16 cellular contexts compared by ENCODE assay signal in genomic region chr14:68233385-68233784, GRCh38.
DNase-seq lines count a peak whose midpoint lies in the region; ATAC-seq and TF ChIP-seq lines count a peak whose summit lies in the region.
"Had no signal": no experiment of that assay in that cellular context is flagged by ENCODE, and none has a peak within 500 bp of the region (broad histone marks: within the 10 kb centered on the region; RNA-seq: fewer than 3 reads in every experiment).

No MANE protein-coding gene starts in this region.

- no peaks in the 10 kb centered on the region for H3K27me3 ChIP-seq in SK-N-SH (ENCODE audit: insufficient read depth)
- H3K27me3 ChIP-seq in osteoblast (ENCODE audit: insufficient read depth, low read length), result no peaks in the 10 kb centered on the region
- no peaks in the 10 kb centered on the region for H3K27me3 ChIP-seq in tibial artery

- DNase-seq in SK-N-SH (no peak), epithelial cell of prostate (ENCODE audit: low read depth, low spot score) (no peak), osteoblast (ENCODE audit: insufficient read length, low spot score, missing footprints) (no peak), tibial artery (no peak), globus pallidus (ENCODE audit: low spot score) (no peak)
- DNase-seq: activated CD4-positive, alpha-beta T cell treated with anti-CD3 and anti-CD28 coated beads for 48 hours; activated T-cell treated with anti-CD3 and anti-CD28 coated beads for 4 hours; glutamatergic neuron; left cardiac atrium; NCI-H1417 treated with DMSO at 0.1 percent for 48 hours; retina; stimulated activated naive B cell treated with anti-CD40 and anti-IgM and Interleukin-4, amounts not matched to agents 10 μg/mL and 1 μg/mL and 100 μg/mL, for 72 hours had no signal

- H3K9me3 ChIP-seq in SK-N-SH, result no peaks in the 10 kb centered on the region
- no peaks in the 10 kb centered on the region for H3K9me3 ChIP-seq in osteoblast (ENCODE audit: low read depth, low read length)
- H3K9me3 ChIP-seq in tibial artery, result no peaks in the 10 kb centered on the region

- H3F3A ChIP-seq in SK-N-SH (replicated peaks; ENCODE audit: insufficient read depth), result peaks cover 32% of the 10 kb centered on the region

- POLR2A ChIA-PET in SK-N-SH (lab: Yijun Ruan, JAX), result interaction anchor here (0.7 kb wide), 1 partner anchor 431 kb away, joined by 3 read pairs; no protein-coding TSS in a partner anchor

- H3K4me3 ChIP-seq in SK-N-SH (ENCODE audit: low read depth in 2 of 2, low read length in 1 of 2) (no peak overlapping the region), osteoblast (ENCODE audit: insufficient read depth, low read length) (no peak overlapping the region), tibial artery (no peak overlapping the region)

- H3K36me3 ChIP-seq in SK-N-SH (replicated peaks in 1 of 2; ENCODE audit: control insufficient read depth in 1 of 2, insufficient read depth in 2 of 2, low read length in 1 of 2) (no peaks in the 10 kb centered on the region), osteoblast (ENCODE audit: insufficient read depth, low read length) (no peaks in the 10 kb centered on the region), tibial artery (no peaks in the 10 kb centered on the region)

- H3K4me2 ChIP-seq in SK-N-SH (no peak overlapping the region), osteoblast (ENCODE audit: insufficient read depth, low read length) (peak overlapping the region; percentile 21)

- H3K4me1 ChIP-seq in SK-N-SH (ENCODE audit: control insufficient read depth in 1 of 2, insufficient read depth in 2 of 2, low read depth in 1 of 2, low read length in 1 of 2) (peaks cover 0 to 25% of the 10 kb centered on the region in 2 experiments; a peak in 3 of 4 replicates), osteoblast (ENCODE audit: insufficient read depth, low read length) (peaks cover 35% of the 10 kb centered on the region), tibial artery (peaks cover 0 to 58% (median 32%) of the 10 kb centered on the region in 4 donors)

- CTCF ChIA-PET in SK-N-SH (lab: Yijun Ruan, JAX), result interaction anchor here (1.1 to 1.4 kb wide), 5 partner anchors 11 to 630 kb away, joined by 3 to 5 read pairs (median 4); no protein-coding TSS in a partner anchor

- H2AFZ ChIP-seq in SK-N-SH (ENCODE audit: low read depth), result no peak overlapping the region
- H2AFZ ChIP-seq in osteoblast (ENCODE audit: low read length), result no peak overlapping the region

- no peaks in the 10 kb centered on the region for H3K79me2 ChIP-seq in SK-N-SH (ENCODE audit: insufficient read depth)
- H3K79me2 ChIP-seq in osteoblast (ENCODE audit: insufficient read depth, low read length), result no peaks in the 10 kb centered on the region

- H4K20me1 ChIP-seq in SK-N-SH (ENCODE audit: insufficient read depth), result no peaks in the 10 kb centered on the region
- no peaks in the 10 kb centered on the region for H4K20me1 ChIP-seq in osteoblast (ENCODE audit: insufficient read depth, low read length)

- intact Hi-C loops in tibial artery (cut with DNase I; ENCODE audit: low total_unique reads), result no loop called here

- TF ChIP-seq EP300 in SK-N-SH (IDR thresholded peaks at IDR 0.05; ENCODE audit: borderline replicate concordance in 1 of 2, low read depth in 1 of 2, low read length in 1 of 2), result no peak

- TF ChIP-seq RAD21 in SK-N-SH (IDR thresholded peaks at IDR 0.05; ENCODE audit: low read length), result no peak

- H3K9me2 ChIP-seq in SK-N-SH, result no peaks in the 10 kb centered on the region

- H3K9ac ChIP-seq in SK-N-SH, result peak overlapping the region; percentile 16; the same call in 1 of the 2 replicates

- TF ChIP-seq CTCF in SK-N-SH (IDR thresholded peaks at IDR 0.05) (no peak), osteoblast (IDR thresholded peaks at IDR 0.05; ENCODE audit: extremely low read depth, low read depth, low read length) (no peak), tibial artery (IDR thresholded peaks at IDR 0.05) (no peak)

- H3K27ac ChIP-seq in SK-N-SH (ENCODE audit: low read depth in 2 of 2, low read length in 1 of 2), result peak overlapping the region; percentile 93 to 98
- peak overlapping the region; percentile 72 for H3K27ac ChIP-seq in epithelial cell of prostate
- H3K27ac ChIP-seq in osteoblast (ENCODE audit: low read depth, low read length), result peak overlapping the region; percentile 94
- H3K27ac ChIP-seq in tibial artery, result peak overlapping the region; percentile 62 to 74
- H3K27ac ChIP-seq: C4-2B had no signal

- no peak for ATAC-seq in SK-N-SH treated with all-trans-retinoic acid at 6 μM for 48 hours
- ATAC-seq in GM18870 (IDR thresholded peaks at IDR 0.05; ENCODE audit: unreplicated experiment), result no peak
- no peak for ATAC-seq in HG02981 (IDR thresholded peaks at IDR 0.05; ENCODE audit: unreplicated experiment)

TF ChIP-seq in SK-N-SH, 30 proteins besides CTCF, POLR2A, EP300 and RAD21:
- TF ChIP-seq TCF12 (IDR thresholded peaks at IDR 0.05) (peak; percentile 4; the same call in 1 of the 2 replicates), ELF1 (IDR thresholded peaks at IDR 0.05) (no peak), POLR2AphosphoS5 (IDR thresholded peaks at IDR 0.05; ENCODE audit: low read depth, low read length) (no peak), PBX3 (IDR thresholded peaks at IDR 0.05) (0 out of 2 replicates have a peak, but pooled peaks have one; percentile 14)

TF ChIP-seq in SK-N-SH treated with all-trans-retinoic acid at 6 μM for 48 hours, 23 proteins besides CTCF, POLR2A, EP300 and RAD21 (continues in another document):
- no peak for TF ChIP-seq CREB5 (CRISPR knock-in tag; IDR thresholded peaks at IDR 0.05; ENCODE audit: low read depth)
- no peak for TF ChIP-seq TCF4 (CRISPR knock-in tag; IDR thresholded peaks at IDR 0.05; ENCODE audit: borderline replicate concordance)
- TF ChIP-seq PPARA (CRISPR knock-in tag; IDR thresholded peaks at IDR 0.05; ENCODE audit: borderline replicate concordance), result no peak
- TF ChIP-seq ZFP3 (CRISPR knock-in tag; IDR thresholded peaks at IDR 0.05), result no peak
- no peak for TF ChIP-seq ZFP30 (CRISPR knock-in tag; IDR thresholded peaks at IDR 0.05)
- no peak for TF ChIP-seq ZNF70 (CRISPR knock-in tag; IDR thresholded peaks at IDR 0.05)
- no peak for TF ChIP-seq SNAI2 (CRISPR knock-in tag; IDR thresholded peaks at IDR 0.05)
- TF ChIP-seq OSR1 (CRISPR knock-in tag; IDR thresholded peaks at IDR 0.05), result no peak
- no peak for TF ChIP-seq RARB (CRISPR knock-in tag; IDR thresholded peaks at IDR 0.05)
- TF ChIP-seq CSRNP3 (CRISPR knock-in tag; IDR thresholded peaks at IDR 0.05), result no peak
- TF ChIP-seq ZC3H10 (CRISPR knock-in tag; IDR thresholded peaks at IDR 0.05), result no peak
- no peak for TF ChIP-seq ESRRG (CRISPR knock-in tag; IDR thresholded peaks at IDR 0.05)
- no peak for TF ChIP-seq PATZ1 (CRISPR knock-in tag; IDR thresholded peaks at IDR 0.05; ENCODE audit: borderline replicate concordance)
- no peak for TF ChIP-seq GLIS3 (CRISPR knock-in tag; IDR thresholded peaks at IDR 0.05)
- TF ChIP-seq POU6F1 (CRISPR knock-in tag; IDR thresholded peaks at IDR 0.05; ENCODE audit: borderline replicate concordance, low read depth), result no peak
